Comparison of ENCODE assay signal across 1 cellular context in genomic region chr17:81566461-81567126, GRCh38.
TF ChIP-seq lines count a peak whose summit lies in the region.

No MANE protein-coding gene starts in this region.

TF ChIP-seq in IMR-90, 13 proteins besides CTCF, POLR2A, EP300 and RAD21 (continued from another document):
- no peak for TF ChIP-seq ELK1 (IDR thresholded peaks at IDR 0.05; ENCODE audit: borderline replicate concordance, low read depth, low read length)
